ENCODE assay signal across 8 cellular contexts in the genomic region with DNA sequence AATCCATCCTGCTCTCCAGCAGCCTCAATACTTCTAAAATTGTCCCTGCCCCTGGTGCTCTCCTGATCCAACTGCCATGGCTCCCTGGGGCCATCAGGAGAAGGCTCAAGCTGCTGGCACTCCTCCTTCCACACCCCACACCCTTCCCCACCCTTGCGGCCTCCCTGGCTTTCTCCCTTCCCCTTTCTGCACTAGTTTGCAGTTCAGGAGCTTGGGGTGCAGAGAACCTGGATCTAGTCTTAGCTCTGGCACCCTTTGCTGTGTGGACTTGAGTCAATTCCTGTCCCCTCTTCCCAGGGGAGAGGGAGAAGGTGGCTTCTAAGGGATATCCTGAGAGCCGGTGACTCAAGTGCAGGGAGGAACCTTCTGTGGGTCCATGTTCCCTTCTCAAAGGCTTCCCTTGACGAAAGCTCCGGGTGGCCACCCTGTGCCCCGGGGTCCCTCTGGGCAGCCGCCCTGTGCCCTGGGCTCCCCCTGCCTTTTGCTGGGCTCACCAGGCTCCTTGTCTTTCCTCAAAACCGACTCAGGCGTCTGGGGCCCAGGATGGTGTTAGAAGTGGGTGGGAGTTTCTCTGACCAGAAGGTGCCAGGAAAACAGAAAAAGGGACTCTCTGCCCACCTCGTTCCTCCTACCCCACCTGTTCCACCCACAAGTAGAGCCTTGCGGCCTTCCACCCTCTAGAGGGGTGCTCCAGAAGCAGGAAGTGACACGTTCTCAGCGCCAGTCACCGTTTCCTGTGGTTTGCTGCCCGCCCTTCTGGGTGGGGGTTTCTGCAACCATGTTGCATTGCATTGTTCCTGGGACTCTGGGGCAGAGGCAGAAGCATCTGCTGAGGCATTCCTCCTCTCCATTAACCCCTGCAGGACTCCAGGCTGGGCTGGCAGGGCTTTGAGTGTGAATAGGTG. TPM values are rescaled to one million over a fixed set of nuclear protein-coding genes. Genes with fewer than 3 reads are reported as not detected.
DNase-seq lines count a peak whose midpoint lies in the region; ATAC-seq and TF ChIP-seq lines count a peak whose summit lies in the region.

No MANE protein-coding gene starts in this region.

- no peak for TF ChIP-seq POLR2A in testis (IDR thresholded peaks at IDR 0.05)

- H3K4me3 Mint-ChIP-seq in nephron progenitor cell: no peak overlapping the region

- peaks cover 32% of the 10 kb centered on the region for H3K36me3 Mint-ChIP-seq in nephron progenitor cell (ENCODE audit: low read depth)

- peaks cover 25% of the 10 kb centered on the region for H3K4me1 Mint-ChIP-seq in nephron progenitor cell

- H3K9me3 ChIP-seq in testis: no peaks in the 10 kb centered on the region

- H3K4me3 ChIP-seq in AG10803 (ENCODE audit: low read length) (no peak overlapping the region), choroid plexus epithelial cell (ENCODE audit: low read depth, low read length) (no peak overlapping the region), testis (no peak overlapping the region)

- peaks cover 14% of the 10 kb centered on the region for H3K9me3 Mint-ChIP-seq in nephron progenitor cell

- peaks cover 22% of the 10 kb centered on the region for H3K4me1 ChIP-seq in testis

- H3K27ac Mint-ChIP-seq in nephron progenitor cell: peak overlapping the region; percentile 59

- H3K27me3 Mint-ChIP-seq in nephron progenitor cell (ENCODE audit: low read depth, poor library complexity): no peaks in the 10 kb centered on the region

- no peaks in the 10 kb centered on the region for H3K36me3 ChIP-seq in testis (ENCODE audit: low read depth, missing control alignments)

- peak overlapping the region in 1 of 2 donors; percentile 30 for H3K27ac ChIP-seq in testis

- DNase-seq in AG10803 (ENCODE audit: low read depth): peak; percentile 75
- DNase-seq in activated CD4-positive, CD25-positive, alpha-beta regulatory T cell treated with anti-CD3 and anti-CD28 coated beads, Interleukin-2, amount 50 U/mL, for 16 hours (ENCODE audit: low read depth, low spot score): peak; percentile 75
- DNase-seq in choroid plexus epithelial cell (ENCODE audit: low read depth): peak; percentile 68
- DNase-seq in nephron progenitor cell: no peak
- peak; percentile 39 for DNase-seq in testis
- DNase-seq in DMS 273 (lab: John Stamatoyannopoulos, UW; ENCODE audit: unreplicated experiment): no peak

- ATAC-seq in GM19455 (IDR thresholded peaks at IDR 0.05; ENCODE audit: unreplicated experiment) (peak; percentile 68), HG03575 (IDR thresholded peaks at IDR 0.05; ENCODE audit: extremely low read depth, insufficient number of reproducible peaks, low FRiP score, unreplicated experiment) (peak; percentile 60)

- H3K27me3 ChIP-seq in testis: no peaks in the 10 kb centered on the region

- intact Hi-C loops in testis (cut with DNase I; ENCODE audit: low total_unique reads): no loop called here

- TF ChIP-seq CTCF in AG10803 (conservative IDR thresholded peaks at IDR 0.05; ENCODE audit: low read length) (no peak), choroid plexus epithelial cell (conservative IDR thresholded peaks at IDR 0.05; ENCODE audit: low read depth, low read length) (no peak), nephron progenitor cell (IDR thresholded peaks at IDR 0.05) (no peak), testis (IDR thresholded peaks at IDR 0.05) (no peak)

- WGBS in testis, 2 donors: 76 to 80% methylated on average over 14 of the region's 14 CpGs

RNA-seq across cellular contexts. Expression of a gene that starts 15.0 kb away (rescaled TPM):
- total RNA-seq in testis: 1 to 10 TPM; 3.5 to 3.9 TPM
- 19.6 TPM for polyA plus RNA-seq in testis (ENCODE audit: insufficient read depth, low read depth, low replicate concordance)

RNA-seq across cellular contexts. Expression of a gene that starts 17.6 kb away (rescaled TPM):
- total RNA-seq in testis: 10 to 100 TPM; 48.7 to 84.8 TPM
- 171 TPM for polyA plus RNA-seq in testis (ENCODE audit: insufficient read depth, low read depth, low replicate concordance)

RNA-seq across cellular contexts. Expression of a gene that starts 39.2 kb away (rescaled TPM):
- total RNA-seq in testis: 100 to 1,000 TPM; 135 to 168 TPM
- 208 TPM for polyA plus RNA-seq in testis (ENCODE audit: insufficient read depth, low read depth, low replicate concordance)

Comparison
In these comparisons a context has a peak if more than half of its experiments do, and no peak if none do; other contexts are left out.
1. DNase-seq: peak in AG10803 (single experiment), activated CD4-positive, CD25-positive, alpha-beta regulatory T cell treated with anti-CD3 and anti-CD28 coated beads, Interleukin-2, amount 50 U/mL, for 16 hours (single experiment), choroid plexus epithelial cell (single experiment) and testis (single experiment); none in nephron progenitor cell (single experiment) and DMS 273 (single experiment).